Comparison of ENCODE assay signal across 39 cellular contexts in the genomic region with DNA sequence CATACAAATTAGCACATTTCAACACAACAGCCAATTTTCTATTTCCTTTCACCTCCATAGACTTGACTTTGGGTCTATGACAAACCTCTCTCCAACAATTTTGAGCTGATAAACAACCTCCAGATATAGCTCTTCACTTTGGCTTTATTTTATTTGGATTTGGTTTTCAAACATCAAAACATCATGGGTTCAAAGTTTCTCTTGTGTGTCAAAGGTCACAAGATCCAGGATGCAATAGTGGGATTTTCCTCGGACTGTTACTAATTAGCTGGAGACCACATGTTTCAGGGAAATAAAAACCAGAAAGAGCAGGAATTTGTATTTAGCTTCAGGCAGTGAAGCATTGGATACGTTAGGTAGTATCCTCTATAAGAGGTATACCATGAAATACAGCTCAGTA.
"Had no signal": no experiment of that assay in that cellular context is flagged by ENCODE, and none has a peak within 500 bp of the region (broad histone marks: within the 10 kb centered on the region; RNA-seq: fewer than 3 reads in every experiment).

No MANE protein-coding gene starts in this region.

- H3K27me3 ChIP-seq: adrenal gland, ascending aorta, body of pancreas, brain microvascular endothelial cell, breast epithelium, cardiac muscle cell had no signal

- H3K27ac Mint-ChIP-seq: activated naive CD4-positive, alpha-beta T cell treated with anti-CD3 and anti-CD28 coated beads for 36 hours; activated naive CD4-positive, alpha-beta T cell treated with anti-CD3 and anti-CD28 coated beads, Interleukin-2, amount 10 ng/mL, durations not matched to agents 7 days and 5 days; activated naive CD4-positive, alpha-beta T cell treated with anti-CD3 and anti-CD28 coated beads, Interleukin-2, amount 50 U/mL, for 24 hours; activated naive CD8-positive, alpha-beta T cell; activated naive CD8-positive, alpha-beta T cell treated with anti-CD3 and anti-CD28 coated beads for 36 hours; activated naive CD8-positive, alpha-beta T cell treated with anti-CD3 and anti-CD28 coated beads, Interleukin-2, amount 10 ng/mL, durations not matched to agents 7 days and 5 days; activated naive CD8-positive, alpha-beta T cell treated with anti-CD3 and anti-CD28 coated beads, Interleukin-2, amount 50 U/mL, for 24 hours; activated T-cell treated with anti-CD3 and anti-CD28 coated beads, Interleukin-2, amount 50 U/mL, for 24 hours; activated T-cell treated with anti-CD3 and anti-CD28 coated beads, Interleukin-2, amount 50 U/mL, for 72 hours; activated T-helper 1 cell treated with anti-CD3 and anti-CD28 coated beads, Interleukin-12 subunit alpha, Interleukin-12 subunit beta, Interleukin-2, Interleukin-4 antibody, amounts not matched to agents 30 ng/mL and 10 ng/mL and 1 ng/mL, durations not matched to agents 14 hours and 24 hours and 36 hours; activated T-helper 17 cell treated with anti-CD3 and anti-CD28 coated beads, Interleukin-2, amount 50 U/mL, for 72 hours; activated T-helper 2 cell treated with anti-CD3 and anti-CD28 coated beads, Interferon-gamma antibody, Interleukin-2, Interleukin-4, amounts not matched to agents 10 μg/mL and 5 μg/mL and 100 μg/mL, durations not matched to agents 14 hours and 24 hours and 36 hours; brain had no signal

- ATAC-seq: activated naive CD8-positive, alpha-beta T cell treated with anti-CD3 and anti-CD28 coated beads, Interleukin-2, amount 50 U/mL, for 24 hours; activated T-cell treated with anti-CD3 and anti-CD28 coated beads, Interleukin-2, amount 50 U/mL, for 4 hours; activated T-cell treated with anti-CD3 and anti-CD28 coated beads, Interleukin-2, amount 50 U/mL, for 72 hours; activated T-helper 17 cell treated with anti-CD3 and anti-CD28 coated beads, Interleukin-2, amount 50 U/mL, for 72 hours; body of pancreas had no signal

- DNase-seq: activated effector memory CD4-positive, alpha-beta T cell treated with anti-CD3 and anti-CD28 coated beads, Interleukin-2, amount 50 U/mL, for 16 hours; activated effector memory CD4-positive, alpha-beta T cell treated with Interleukin-2 at 50 U/mL for 16 hours; activated gamma-delta T cell; activated gamma-delta T cell treated with Interleukin-2 at 50 U/mL for 16 hours; activated naive CD4-positive, alpha-beta T cell; activated naive CD4-positive, alpha-beta T cell treated with anti-CD3 and anti-CD28 coated beads for 36 hours; activated naive CD4-positive, alpha-beta T cell treated with anti-CD3 and anti-CD28 coated beads, Interleukin-2, amount 10 ng/mL, durations not matched to agents 7 days and 5 days; activated naive CD4-positive, alpha-beta T cell treated with anti-CD3 and anti-CD28 coated beads, Interleukin-2, amount 50 U/mL, for 16 hours; activated naive CD4-positive, alpha-beta T cell treated with Interleukin-2 at 50 U/mL for 16 hours; activated naive CD8-positive, alpha-beta T cell treated with anti-CD3 and anti-CD28 coated beads for 36 hours; activated naive CD8-positive, alpha-beta T cell treated with anti-CD3 and anti-CD28 coated beads, Interleukin-2, amount 10 ng/mL, durations not matched to agents 7 days and 5 days; activated naive CD8-positive, alpha-beta T cell treated with anti-CD3 and anti-CD28 coated beads, Interleukin-2, amount 50 U/mL, for 24 hours; activated T-cell treated with anti-CD3 and anti-CD28 coated beads for 4 hours; activated T-cell treated with anti-CD3 and anti-CD28 coated beads, Interleukin-2, amount 50 U/mL, for 1 hour; activated T-cell treated with anti-CD3 and anti-CD28 coated beads, Interleukin-2, amount 50 U/mL, for 24 hours; activated T-cell treated with anti-CD3 and anti-CD28 coated beads, Interleukin-2, amount 50 U/mL, for 4 hours; activated T-cell treated with anti-CD3 and anti-CD28 coated beads, Interleukin-2, amount 50 U/mL, for 48 hours; activated T-cell treated with anti-CD3 and anti-CD28 coated beads, Interleukin-2, amount 50 U/mL, for 72 hours; adrenal gland; amniotic stem cell; amygdala; anterior cingulate cortex; aorta; body of pancreas; brain microvascular endothelial cell; caudate nucleus; central memory CD4-positive, alpha-beta T cell; cerebellar nuclear complex had no signal

- H3K36me3 ChIP-seq: adrenal gland, ascending aorta, brain microvascular endothelial cell, breast epithelium, cardiac muscle cell had no signal

- H3K4me3 ChIP-seq: adrenal gland, ascending aorta, body of pancreas, breast epithelium, cardiac muscle cell had no signal

- FAIRE-seq: astrocyte, bronchial epithelial cell had no signal

- H3K27ac ChIP-seq: adrenal gland, ascending aorta, body of pancreas, brain microvascular endothelial cell, breast epithelium, cardiac muscle cell had no signal

- H3K36me3 Mint-ChIP-seq: activated naive CD4-positive, alpha-beta T cell treated with anti-CD3 and anti-CD28 coated beads, Interleukin-2, amount 10 ng/mL, durations not matched to agents 7 days and 5 days; activated naive CD8-positive, alpha-beta T cell; activated naive CD8-positive, alpha-beta T cell treated with anti-CD3 and anti-CD28 coated beads for 36 hours; activated naive CD8-positive, alpha-beta T cell treated with anti-CD3 and anti-CD28 coated beads, Interleukin-2, amount 10 ng/mL, durations not matched to agents 7 days and 5 days; brain had no signal

- H3K4me1 ChIP-seq: adrenal gland, ascending aorta, body of pancreas, breast epithelium had no signal

- H3K9me3 ChIP-seq: adrenal gland, ascending aorta, body of pancreas, breast epithelium had no signal
